In the genomic region with DNA sequence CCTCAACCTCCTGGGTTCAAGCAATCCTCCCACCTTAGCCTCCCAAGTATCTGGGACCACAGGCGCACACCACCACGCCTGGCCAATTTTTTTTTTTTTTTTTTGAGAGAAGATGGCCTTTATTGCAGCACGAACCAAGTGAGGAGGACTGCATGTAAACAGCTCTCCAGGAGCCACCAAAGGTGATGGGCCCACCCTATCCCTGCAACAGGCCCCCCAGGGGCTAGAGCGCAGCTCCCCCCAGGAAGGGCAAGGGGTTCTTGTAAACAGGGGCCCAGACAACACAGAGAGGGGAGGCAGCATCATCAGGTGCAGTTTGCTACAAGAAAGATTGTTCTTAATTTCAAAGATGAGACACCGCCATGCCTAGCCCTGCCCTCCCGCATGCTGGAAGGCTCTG, we compare ENCODE assay signal across 1 cellular context.
TF ChIP-seq lines count a peak whose summit lies in the region.

No MANE protein-coding gene starts in this region.

TF ChIP-seq in H1, 55 proteins besides CTCF, POLR2A, EP300 and RAD21:
- no peak for TF ChIP-seq TBP (IDR thresholded peaks at IDR 0.05; ENCODE audit: low read depth, low read length)
- no peak for TF ChIP-seq BCL11A (IDR thresholded peaks at IDR 0.05; ENCODE audit: low read depth in 2 of 2, low read length in 2 of 2)
- TF ChIP-seq RFX5 (IDR thresholded peaks at IDR 0.05; ENCODE audit: borderline replicate concordance, low read depth, low read length): no peak
